Comparison of ENCODE assay signal across 8 cellular contexts in genomic region chr7:55557666-55558188, GRCh38. TPM values are rescaled to one million over a fixed set of nuclear protein-coding genes. Genes with fewer than 3 reads are reported as not detected.
DNase-seq lines count a peak whose midpoint lies in the region; ATAC-seq and TF ChIP-seq lines count a peak whose summit lies in the region.

No MANE protein-coding gene starts in this region.

- no peak for TF ChIP-seq POLR2A in body of pancreas (IDR thresholded peaks at IDR 0.05)
- no peak for TF ChIP-seq POLR2A in vagina (IDR thresholded peaks at IDR 0.05)

- no peaks in the 10 kb centered on the region for H3K9me3 Mint-ChIP-seq in activated T-helper 1 cell treated with anti-CD3 and anti-CD28 coated beads, Interleukin-12 subunit alpha, Interleukin-12 subunit beta, Interleukin-2, Interleukin-4 antibody, amounts not matched to agents 30 ng/mL and 10 ng/mL and 1 ng/mL, durations not matched to agents 14 hours and 24 hours and 36 hours

- peaks cover 10% of the 10 kb centered on the region for H3K4me1 ChIP-seq in body of pancreas
- H3K4me1 ChIP-seq in vagina: peaks cover 30% of the 10 kb centered on the region

- H3K27ac ChIP-seq in body of pancreas: no peak overlapping the region
- no peak overlapping the region for H3K27ac ChIP-seq in vagina

- H3K36me3 ChIP-seq in GM06990 (ENCODE audit: control insufficient read depth, insufficient read depth, low read length) (peaks cover 5% of the 10 kb centered on the region), body of pancreas (replicated peaks in 1 of 2; ENCODE audit: insufficient read depth in 1 of 2, low read depth in 2 of 2) (no peaks in the 10 kb centered on the region), vagina (no peaks in the 10 kb centered on the region)

- peaks cover 100% of the 10 kb centered on the region for H3K4me1 Mint-ChIP-seq in activated T-helper 1 cell treated with anti-CD3 and anti-CD28 coated beads, Interleukin-12 subunit alpha, Interleukin-12 subunit beta, Interleukin-2, Interleukin-4 antibody, amounts not matched to agents 30 ng/mL and 10 ng/mL and 1 ng/mL, durations not matched to agents 14 hours and 24 hours and 36 hours (ENCODE audit: low read depth)

- H3K36me3 Mint-ChIP-seq in activated T-helper 1 cell treated with anti-CD3 and anti-CD28 coated beads, Interleukin-12 subunit alpha, Interleukin-12 subunit beta, Interleukin-2, Interleukin-4 antibody, amounts not matched to agents 30 ng/mL and 10 ng/mL and 1 ng/mL, durations not matched to agents 14 hours and 24 hours and 36 hours (ENCODE audit: low read depth): peaks cover 39% of the 10 kb centered on the region

- H3K27ac Mint-ChIP-seq in activated T-helper 1 cell treated with anti-CD3 and anti-CD28 coated beads, Interleukin-12 subunit alpha, Interleukin-12 subunit beta, Interleukin-2, Interleukin-4 antibody, amounts not matched to agents 30 ng/mL and 10 ng/mL and 1 ng/mL, durations not matched to agents 14 hours and 24 hours and 36 hours: peak overlapping the region; percentile 87

- no peaks in the 10 kb centered on the region for H3K27me3 Mint-ChIP-seq in activated T-helper 1 cell treated with anti-CD3 and anti-CD28 coated beads, Interleukin-12 subunit alpha, Interleukin-12 subunit beta, Interleukin-2, Interleukin-4 antibody, amounts not matched to agents 30 ng/mL and 10 ng/mL and 1 ng/mL, durations not matched to agents 14 hours and 24 hours and 36 hours (ENCODE audit: insufficient read depth)

- TF ChIP-seq CTCF in GM06990 (IDR thresholded peaks at IDR 0.05; ENCODE audit: insufficient read depth, low read length, poor library complexity, severe bottlenecking) (peak; percentile 8), body of pancreas (IDR thresholded peaks at IDR 0.05) (no peak), vagina (IDR thresholded peaks at IDR 0.05) (no peak)

- no peaks in the 10 kb centered on the region for H3K27me3 ChIP-seq in GM06990 (replicated peaks; ENCODE audit: control insufficient read depth, insufficient read depth, low read length)
- no peaks in the 10 kb centered on the region for H3K27me3 ChIP-seq in body of pancreas
- H3K27me3 ChIP-seq in vagina: no peaks in the 10 kb centered on the region

- DNase-seq in GM06990 (ENCODE audit: extremely low read depth, insufficient read length) (peak; percentile 77), body of pancreas (no peak), NCI-H446 (lab: John Stamatoyannopoulos, UW) (no peak), vagina (ENCODE audit: extremely low spot score in 2 of 2) (no peak), NCI-H2107 (lab: John Stamatoyannopoulos, UW) (no peak)
- no peak for DNase-seq in activated T-helper 1 cell treated with anti-CD3 and anti-CD28 coated beads, Interleukin-12 subunit alpha, Interleukin-12 subunit beta, Interleukin-2, Interleukin-4 antibody, amounts not matched to agents 30 ng/mL and 10 ng/mL and 1 ng/mL, durations not matched to agents 14 hours and 24 hours and 36 hours (ENCODE audit: low spot score)

- H3K9me3 ChIP-seq in body of pancreas (no peaks in the 10 kb centered on the region), vagina (no peaks in the 10 kb centered on the region)

- WGBS in body of pancreas, 2 donors: 79 to 80% methylated on average over 7 of the region's 7 CpGs

- intact Hi-C loops in activated T-helper 1 cell treated with anti-CD3 and anti-CD28 coated beads, Interleukin-12 subunit alpha, Interleukin-12 subunit beta, Interleukin-2, Interleukin-4 antibody, amounts not matched to agents 30 ng/mL and 10 ng/mL and 1 ng/mL, durations not matched to agents 14 hours and 24 hours and 36 hours (cut with micrococcal nuclease): loop anchor here (1.0 kb wide), 1 partner anchor 10 kb away; no protein-coding TSS in a partner anchor
- intact Hi-C loops in body of pancreas (cut with DNase I): no loop called here
- intact Hi-C loops in vagina (cut with DNase I): no loop called here

- ATAC-seq in GM19328 (IDR thresholded peaks at IDR 0.05; ENCODE audit: unreplicated experiment): peak; percentile 79
- peak; percentile 75 for ATAC-seq in HG03103 (IDR thresholded peaks at IDR 0.05; ENCODE audit: low read depth, unreplicated experiment)
- no peak for ATAC-seq in body of pancreas

- H3K4me3 ChIP-seq in GM06990 (replicated peaks; ENCODE audit: low read depth, low read length) (peak overlapping the region; percentile 47), body of pancreas (no peak overlapping the region), vagina (no peak overlapping the region)

- H3K4me3 Mint-ChIP-seq in activated T-helper 1 cell treated with anti-CD3 and anti-CD28 coated beads, Interleukin-12 subunit alpha, Interleukin-12 subunit beta, Interleukin-2, Interleukin-4 antibody, amounts not matched to agents 30 ng/mL and 10 ng/mL and 1 ng/mL, durations not matched to agents 14 hours and 24 hours and 36 hours: peak overlapping the region; percentile 48

RNA-seq across cellular contexts. Expression of gene VOPP1, which starts 14.6 kb away (rescaled TPM):
- 96.3 and 102 TPM in 2 replicates for total RNA-seq in activated T-helper 1 cell treated with anti-CD3 and anti-CD28 coated beads, Interleukin-12 subunit alpha, Interleukin-12 subunit beta, Interleukin-2, Interleukin-4 antibody, amounts not matched to agents 30 ng/mL and 10 ng/mL and 1 ng/mL, durations not matched to agents 14 hours and 24 hours and 36 hours
- total RNA-seq in body of pancreas (10 to 100 TPM; 25.1 to 30.6 TPM), vagina (26.3 TPM)
